In the genomic region with DNA sequence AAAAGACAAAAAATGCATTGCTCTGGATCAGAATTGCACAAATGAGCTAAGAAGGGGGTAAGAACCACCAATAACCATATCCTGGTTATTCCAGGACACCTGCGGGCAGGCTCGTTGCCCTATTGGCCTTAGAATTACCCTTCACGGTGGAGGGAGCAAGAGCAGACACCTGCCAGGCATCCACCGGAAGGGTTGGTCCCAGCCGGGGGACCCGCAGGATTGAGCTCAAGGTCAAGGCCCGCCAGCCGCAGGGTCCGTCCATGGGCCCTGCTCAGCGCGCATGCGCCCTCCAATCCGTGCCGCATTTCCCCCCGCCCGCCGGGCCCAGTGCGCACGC, we compare ENCODE assay signal across 9 cellular contexts. TPM values are rescaled to one million over a fixed set of nuclear protein-coding genes. Genes with fewer than 3 reads are reported as not detected.
DNase-seq lines count a peak whose midpoint lies in the region; ATAC-seq, FAIRE-seq and TF ChIP-seq lines count a peak whose summit lies in the region.
"Had no signal": no experiment of that assay in that cellular context is flagged by ENCODE, and none has a peak within 500 bp of the region (broad histone marks: within the 10 kb centered on the region; RNA-seq: fewer than 3 reads in every experiment).

No MANE protein-coding gene starts in this region.

- CTCF ChIA-PET in activated naive CD4-positive, alpha-beta T cell treated with anti-CD3 and anti-CD28 coated beads for 36 hours (lab: Charles Lee) = no interaction called here

- H3K27me3 ChIP-seq in pancreas = no peaks in the 10 kb centered on the region

- ATAC-seq in pancreas = no peak

- H3K4me1 ChIP-seq in pancreas = peaks cover 5 to 16% (median 11%) of the 10 kb centered on the region in 3 donors

- H3K27ac ChIP-seq in SK-N-MC = peak overlapping the region; percentile 98; the same call in 1 of the 2 replicates
- H3K27ac ChIP-seq in pancreas = peak overlapping the region; percentile 92 to 97 (median 94)

- peaks cover 63% of the 10 kb centered on the region for H3K4me1 Mint-ChIP-seq in activated naive CD4-positive, alpha-beta T cell treated with anti-CD3 and anti-CD28 coated beads for 36 hours (ENCODE audit: low read depth)

- no peak for TF ChIP-seq CTCF in fibroblast of mammary gland (conservative IDR thresholded peaks at IDR 0.05; ENCODE audit: control insufficient read depth, insufficient read depth, low read depth, low read length)
- no peak for TF ChIP-seq CTCF in pancreas (IDR thresholded peaks at IDR 0.05)

- H3K4me3 Mint-ChIP-seq in activated naive CD4-positive, alpha-beta T cell treated with anti-CD3 and anti-CD28 coated beads for 36 hours = peak overlapping the region; percentile 91

- H3K27me3 Mint-ChIP-seq in activated naive CD4-positive, alpha-beta T cell treated with anti-CD3 and anti-CD28 coated beads for 36 hours (ENCODE audit: low read depth) = no peaks in the 10 kb centered on the region

- H3K36me3 ChIP-seq in SK-N-MC (ENCODE audit: insufficient read depth, low read length) = peaks cover 51% of the 10 kb centered on the region
- H3K36me3 ChIP-seq in pancreas = peaks cover 5 to 40% (median 30%) of the 10 kb centered on the region in 3 donors

- peaks cover 59% of the 10 kb centered on the region for H3K36me3 Mint-ChIP-seq in activated naive CD4-positive, alpha-beta T cell treated with anti-CD3 and anti-CD28 coated beads for 36 hours (ENCODE audit: low read depth)

- 0% methylated on average over 19 of the region's 19 CpGs for WGBS in pancreas, 2 donors

- H3K9me3 Mint-ChIP-seq in activated naive CD4-positive, alpha-beta T cell treated with anti-CD3 and anti-CD28 coated beads for 36 hours = no peaks in the 10 kb centered on the region

- DNase-seq in activated naive CD4-positive, alpha-beta T cell treated with anti-CD3 and anti-CD28 coated beads for 36 hours = no peak
- DNase-seq in activated naive CD4-positive, alpha-beta T cell treated with Interleukin-2 at 50 U/mL for 16 hours = no peak
- no peak for DNase-seq in SK-N-MC (ENCODE audit: low read depth, low spot score)
- DNase-seq in fibroblast of mammary gland (ENCODE audit: low read depth) = no peak
- DNase-seq in pancreas = peak in 2 of 6 donors; percentile 85 to 93
- DNase-seq in NCI-H187 (lab: John Stamatoyannopoulos, UW) = no peak
- no peak for DNase-seq in NCI-H1048 (lab: John Stamatoyannopoulos, UW)
- no peak for DNase-seq in frontal cortex (ENCODE audit: low spot score in 2 of 2)

- peak overlapping the region; percentile 90 for H3K27ac Mint-ChIP-seq in activated naive CD4-positive, alpha-beta T cell treated with anti-CD3 and anti-CD28 coated beads for 36 hours

- H3K4me3 ChIP-seq in SK-N-MC (peak overlapping the region; percentile 79), fibroblast of mammary gland (ENCODE audit: control insufficient read depth, low read depth, low read length) (peak overlapping the region; percentile 100), pancreas (peak overlapping the region; percentile 86 to 99 (median 91))

- intact Hi-C loops in activated naive CD4-positive, alpha-beta T cell treated with anti-CD3 and anti-CD28 coated beads for 36 hours (cut with micrococcal nuclease) = loop anchor here (1.0 to 10.0 kb wide), 2 partner anchors 266 to 1223 kb away; no protein-coding TSS in a partner anchor
- intact Hi-C loops in pancreas (cut with DNase I) = loop anchor here in 1 of 3 donors (10.0 kb wide), 1 partner anchor 53 kb away; no protein-coding TSS in a partner anchor

- H3K9me3 ChIP-seq in SK-N-MC (ENCODE audit: low read depth, low read length) (no peaks in the 10 kb centered on the region), pancreas (no peaks in the 10 kb centered on the region)

- FAIRE-seq in pancreas (lab: Jason Lieb, UNC) = no peak
- no peak for FAIRE-seq in frontal cortex (lab: Jason Lieb, UNC)

- H3K9ac ChIP-seq in SK-N-MC (ENCODE audit: insufficient read length) = peak overlapping the region; percentile 100

RNA-seq across cellular contexts. Expression of a gene that starts 0.6 kb away (rescaled TPM):
- total RNA-seq in activated naive CD4-positive, alpha-beta T cell treated with anti-CD3 and anti-CD28 coated beads for 36 hours = 100 to 1,000 TPM; 457 to 463 TPM
- total RNA-seq in pancreas = 100 to 1,000 TPM; 188 to 398 (median 252) TPM
- 100 to 1,000 TPM; 208 to 229 TPM for polyA plus RNA-seq in pancreas
- total RNA-seq in frontal cortex = 139 TPM

RNA-seq across cellular contexts. Expression of a gene that starts 54.8 kb away (rescaled TPM):
- total RNA-seq in activated naive CD4-positive, alpha-beta T cell treated with anti-CD3 and anti-CD28 coated beads for 36 hours = not detected
- 1 to 10 TPM in 4 of 6 donors, under 1 TPM in 2; 0.57 to 3.1 (median 1.5) TPM for total RNA-seq in pancreas
- polyA plus RNA-seq in pancreas = 1 to 10 TPM; 5.8 to 7.6 TPM
- total RNA-seq in frontal cortex = 1.2 TPM
- total RNA-seq: renal cortical epithelial cell had no signal
